Comparison of ENCODE assay signal across 1 cellular context in the genomic region with DNA sequence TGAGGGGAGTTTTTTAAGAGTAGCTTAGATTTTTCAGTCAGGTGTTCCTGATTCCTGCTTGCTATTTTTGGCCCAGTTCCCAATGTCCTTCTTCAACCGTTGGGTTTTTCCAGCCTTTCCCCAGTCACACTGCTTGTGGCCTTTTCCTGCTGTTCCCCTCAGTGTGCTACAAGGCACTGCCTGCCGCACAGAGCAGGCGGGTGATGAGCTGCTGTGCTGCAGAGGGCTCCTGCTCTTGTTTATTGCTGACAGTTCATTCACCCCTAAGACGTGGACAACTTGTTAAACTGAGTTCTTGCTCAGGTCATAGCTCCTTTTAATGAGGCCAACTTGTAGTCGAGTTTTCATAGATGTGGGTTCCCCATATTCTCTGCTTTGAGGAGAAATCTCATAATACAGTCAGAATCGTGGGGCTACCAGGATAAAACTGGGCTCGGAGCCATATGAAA.
TF ChIP-seq lines count a peak whose summit lies in the region.

No MANE protein-coding gene starts in this region.

TF ChIP-seq in GM23338, 12 proteins besides CTCF, POLR2A, EP300 and RAD21 (continued from another document):
- TF ChIP-seq, protein P1, sequence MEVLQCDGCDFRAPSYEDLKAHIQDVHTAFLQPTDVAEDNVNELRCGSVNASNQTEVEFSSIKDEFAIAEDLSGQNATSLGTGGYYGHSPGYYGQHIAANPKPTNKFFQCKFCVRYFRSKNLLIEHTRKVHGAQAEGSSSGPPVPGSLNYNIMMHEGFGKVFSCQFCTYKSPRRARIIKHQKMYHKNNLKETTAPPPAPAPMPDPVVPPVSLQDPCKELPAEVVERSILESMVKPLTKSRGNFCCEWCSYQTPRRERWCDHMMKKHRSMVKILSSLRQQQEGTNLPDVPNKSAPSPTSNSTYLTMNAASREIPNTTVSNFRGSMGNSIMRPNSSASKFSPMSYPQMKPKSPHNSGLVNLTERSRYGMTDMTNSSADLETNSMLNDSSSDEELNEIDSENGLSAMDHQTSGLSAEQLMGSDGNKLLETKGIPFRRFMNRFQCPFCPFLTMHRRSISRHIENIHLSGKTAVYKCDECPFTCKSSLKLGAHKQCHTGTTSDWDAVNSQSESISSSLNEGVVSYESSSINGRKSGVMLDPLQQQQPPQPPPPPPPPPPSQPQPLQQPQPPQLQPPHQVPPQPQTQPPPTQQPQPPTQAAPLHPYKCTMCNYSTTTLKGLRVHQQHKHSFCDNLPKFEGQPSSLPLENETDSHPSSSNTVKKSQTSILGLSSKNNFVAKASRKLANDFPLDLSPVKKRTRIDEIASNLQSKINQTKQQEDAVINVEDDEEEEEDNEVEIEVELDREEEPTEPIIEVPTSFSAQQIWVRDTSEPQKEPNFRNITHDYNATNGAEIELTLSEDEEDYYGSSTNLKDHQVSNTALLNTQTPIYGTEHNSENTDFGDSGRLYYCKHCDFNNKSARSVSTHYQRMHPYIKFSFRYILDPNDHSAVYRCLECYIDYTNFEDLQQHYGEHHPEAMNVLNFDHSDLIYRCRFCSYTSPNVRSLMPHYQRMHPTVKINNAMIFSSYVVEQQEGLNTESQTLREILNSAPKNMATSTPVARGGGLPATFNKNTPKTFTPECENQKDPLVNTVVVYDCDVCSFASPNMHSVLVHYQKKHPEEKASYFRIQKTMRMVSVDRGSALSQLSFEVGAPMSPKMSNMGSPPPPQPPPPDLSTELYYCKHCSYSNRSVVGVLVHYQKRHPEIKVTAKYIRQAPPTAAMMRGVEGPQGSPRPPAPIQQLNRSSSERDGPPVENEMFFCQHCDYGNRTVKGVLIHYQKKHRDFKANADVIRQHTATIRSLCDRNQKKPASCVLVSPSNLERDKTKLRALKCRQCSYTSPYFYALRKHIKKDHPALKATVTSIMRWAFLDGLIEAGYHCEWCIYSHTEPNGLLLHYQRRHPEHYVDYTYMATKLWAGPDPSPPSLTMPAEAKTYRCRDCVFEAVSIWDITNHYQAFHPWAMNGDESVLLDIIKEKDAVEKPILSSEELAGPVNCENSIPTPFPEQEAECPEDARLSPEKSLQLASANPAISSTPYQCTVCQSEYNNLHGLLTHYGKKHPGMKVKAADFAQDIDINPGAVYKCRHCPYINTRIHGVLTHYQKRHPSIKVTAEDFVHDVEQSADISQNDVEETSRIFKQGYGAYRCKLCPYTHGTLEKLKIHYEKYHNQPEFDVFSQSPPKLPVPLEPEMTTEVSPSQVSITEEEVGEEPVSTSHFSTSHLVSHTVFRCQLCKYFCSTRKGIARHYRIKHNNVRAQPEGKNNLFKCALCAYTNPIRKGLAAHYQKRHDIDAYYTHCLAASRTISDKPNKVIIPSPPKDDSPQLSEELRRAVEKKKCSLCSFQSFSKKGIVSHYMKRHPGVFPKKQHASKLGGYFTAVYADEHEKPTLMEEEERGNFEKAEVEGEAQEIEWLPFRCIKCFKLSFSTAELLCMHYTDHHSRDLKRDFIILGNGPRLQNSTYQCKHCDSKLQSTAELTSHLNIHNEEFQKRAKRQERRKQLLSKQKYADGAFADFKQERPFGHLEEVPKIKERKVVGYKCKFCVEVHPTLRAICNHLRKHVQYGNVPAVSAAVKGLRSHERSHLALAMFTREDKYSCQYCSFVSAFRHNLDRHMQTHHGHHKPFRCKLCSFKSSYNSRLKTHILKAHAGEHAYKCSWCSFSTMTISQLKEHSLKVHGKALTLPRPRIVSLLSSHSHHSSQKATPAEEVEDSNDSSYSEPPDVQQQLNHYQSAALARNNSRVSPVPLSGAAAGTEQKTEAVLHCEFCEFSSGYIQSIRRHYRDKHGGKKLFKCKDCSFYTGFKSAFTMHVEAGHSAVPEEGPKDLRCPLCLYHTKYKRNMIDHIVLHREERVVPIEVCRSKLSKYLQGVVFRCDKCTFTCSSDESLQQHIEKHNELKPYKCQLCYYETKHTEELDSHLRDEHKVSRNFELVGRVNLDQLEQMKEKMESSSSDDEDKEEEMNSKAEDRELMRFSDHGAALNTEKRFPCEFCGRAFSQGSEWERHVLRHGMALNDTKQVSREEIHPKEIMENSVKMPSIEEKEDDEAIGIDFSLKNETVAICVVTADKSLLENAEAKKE (CRISPR knock-in tag; IDR thresholded peaks at IDR 0.05), result no peak
- no peak for TF ChIP-seq NANOG (IDR thresholded peaks at IDR 0.05; ENCODE audit: borderline replicate concordance)
- no peak for TF ChIP-seq EZH2phosphoT487 (IDR thresholded peaks at IDR 0.05; ENCODE audit: unreplicated experiment)
- no peak for TF ChIP-seq POLR2AphosphoS5 (IDR thresholded peaks at IDR 0.05; ENCODE audit: low read depth)
- TF ChIP-seq ZNF114 (CRISPR knock-in tag; IDR thresholded peaks at IDR 0.05), result no peak
TF ChIP-seq in GM23338: peak in this region for 0.
